8 cellular contexts compared by ENCODE assay signal in the genomic region with DNA sequence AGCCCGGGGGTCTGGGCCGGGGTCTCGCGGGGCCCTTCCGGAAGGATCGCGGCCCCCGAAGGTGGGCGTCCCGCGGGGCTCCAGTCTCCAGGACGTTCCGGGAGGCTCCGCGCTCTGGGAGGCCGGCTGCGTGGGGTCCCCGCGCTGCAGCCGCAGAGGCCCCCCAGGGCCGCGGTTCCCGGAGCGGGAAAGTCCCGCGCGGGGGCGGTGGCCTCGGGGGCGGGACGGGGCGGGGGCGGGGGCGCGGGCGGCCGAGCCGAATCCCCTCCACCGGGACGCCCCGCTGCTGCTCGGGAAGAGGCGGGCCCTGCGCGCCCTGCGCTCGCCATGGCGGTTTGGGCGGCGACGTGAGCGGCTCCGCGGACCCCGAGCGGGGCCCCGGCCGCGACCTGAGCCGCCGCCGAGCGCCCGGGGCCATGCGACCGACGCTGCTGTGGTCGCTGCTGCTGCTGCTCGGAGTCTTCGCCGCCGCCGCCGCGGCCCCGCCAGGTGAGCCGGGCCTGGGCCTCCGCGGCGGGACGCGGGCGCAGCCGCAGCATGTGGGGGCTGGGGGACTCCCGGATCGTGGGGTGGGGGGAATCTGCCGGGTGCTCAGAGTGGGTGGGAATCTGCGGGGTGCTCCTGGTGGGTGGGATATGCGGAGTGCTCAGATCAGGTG. TPM values are rescaled to one million over a fixed set of nuclear protein-coding genes. Genes with fewer than 3 reads are reported as not detected.
DNase-seq lines count a peak whose midpoint lies in the region; ATAC-seq and TF ChIP-seq lines count a peak whose summit lies in the region.

A gene with protein sequence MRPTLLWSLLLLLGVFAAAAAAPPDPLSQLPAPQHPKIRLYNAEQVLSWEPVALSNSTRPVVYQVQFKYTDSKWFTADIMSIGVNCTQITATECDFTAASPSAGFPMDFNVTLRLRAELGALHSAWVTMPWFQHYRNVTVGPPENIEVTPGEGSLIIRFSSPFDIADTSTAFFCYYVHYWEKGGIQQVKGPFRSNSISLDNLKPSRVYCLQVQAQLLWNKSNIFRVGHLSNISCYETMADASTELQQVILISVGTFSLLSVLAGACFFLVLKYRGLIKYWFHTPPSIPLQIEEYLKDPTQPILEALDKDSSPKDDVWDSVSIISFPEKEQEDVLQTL (plus strand): TSS at position 286 of the 658 bp plus-strand sequence. CDS start 131 bp downstream, at position 417.

- H3K4me3 ChIP-seq in fibroblast of villous mesenchyme (ENCODE audit: low read depth, low read length) = peak within 1 kb of the TSS; percentile 89
- peak within 1 kb of the TSS; percentile 94 for H3K4me3 ChIP-seq in neural cell (ENCODE audit: low read length)
- H3K4me3 ChIP-seq in aorta (ENCODE audit: low read length in 2 of 2) = peak within 1 kb of the TSS; percentile 92 to 99

- H3K27ac ChIP-seq in neural cell (ENCODE audit: low read length) = peak within 1 kb of the TSS; percentile 52
- peak within 1 kb of the TSS; percentile 90 to 91 for H3K27ac ChIP-seq in aorta (ENCODE audit: low read depth in 1 of 2, low read length in 2 of 2)

- TF ChIP-seq CTCF in fibroblast of villous mesenchyme (IDR thresholded peaks at IDR 0.05; ENCODE audit: insufficient read depth, low read depth, low read length) = no peak
- no peak for TF ChIP-seq CTCF in neural cell (IDR thresholded peaks at IDR 0.05; ENCODE audit: poor library complexity, severe bottlenecking)

- H3K9me3 Mint-ChIP-seq in activated T-helper 17 cell treated with anti-CD3 and anti-CD28 coated beads, Interleukin-2, amount 50 U/mL, for 72 hours = no peaks in the 10 kb centered on the region

- H3K9me2 ChIP-seq in neural cell (ENCODE audit: insufficient read depth, low read length) = no peaks in the 10 kb centered on the region

- H3K27ac Mint-ChIP-seq in activated T-helper 17 cell treated with anti-CD3 and anti-CD28 coated beads, Interleukin-2, amount 50 U/mL, for 72 hours = peak within 1 kb of the TSS; percentile 71

- TF ChIP-seq EP300 in neural cell (conservative IDR thresholded peaks at IDR 0.05; ENCODE audit: poor library complexity, severe bottlenecking) = no peak

- peak; percentile 68 for DNase-seq in AG08396 (ENCODE audit: low spot score)
- peak; percentile 24 for DNase-seq in NCI-H1105 (lab: John Stamatoyannopoulos, UW)
- no peak for DNase-seq in fibroblast of villous mesenchyme (ENCODE audit: low read depth)
- DNase-seq in aorta = peak; percentile 70 to 85
- DNase-seq in COLO829 (ENCODE audit: low spot score) = no peak

- peak within 1 kb of the TSS; percentile 86 for H3K4me3 Mint-ChIP-seq in activated T-helper 17 cell treated with anti-CD3 and anti-CD28 coated beads, Interleukin-2, amount 50 U/mL, for 72 hours

- peak within 1 kb of the TSS; percentile 91 for H3K4me2 ChIP-seq in neural cell (ENCODE audit: low read length)

- WGBS in aorta, 2 donors = 0 to 1% methylated on average over 57 to 89 of the region's 89 CpGs

- H3K27me3 ChIP-seq in neural cell (ENCODE audit: insufficient read depth, low read depth, low read length) (no peaks in the 10 kb centered on the region), aorta (ENCODE audit: control insufficient read depth in 1 of 2, insufficient read depth in 2 of 2, low read length in 1 of 2) (no peaks in the 10 kb centered on the region)

- H3K36me3 ChIP-seq in neural cell (ENCODE audit: insufficient read depth, low read length) (no peaks in the 10 kb centered on the region), aorta (ENCODE audit: control insufficient read depth in 1 of 2, insufficient read depth in 2 of 2, low read length in 1 of 2) (no peaks in the 10 kb centered on the region)

- no peaks in the 10 kb centered on the region for H3F3A ChIP-seq in neural cell (ENCODE audit: insufficient read depth, low read length, poor library complexity, severe bottlenecking)

- intact Hi-C loops in aorta (cut with DNase I) = no loop called here

- no peaks in the 10 kb centered on the region for H3K9me3 ChIP-seq in neural cell (ENCODE audit: low read length)
- no peaks in the 10 kb centered on the region for H3K9me3 ChIP-seq in aorta (ENCODE audit: control insufficient read depth, low read length)

- no peaks in the 10 kb centered on the region for H3K27me3 Mint-ChIP-seq in activated T-helper 17 cell treated with anti-CD3 and anti-CD28 coated beads, Interleukin-2, amount 50 U/mL, for 72 hours

- peaks cover 13% of the 10 kb centered on the region for H3K79me2 ChIP-seq in neural cell (replicated peaks; ENCODE audit: insufficient read depth, low read length)

- peaks cover 6% of the 10 kb centered on the region for H3K36me3 Mint-ChIP-seq in activated T-helper 17 cell treated with anti-CD3 and anti-CD28 coated beads, Interleukin-2, amount 50 U/mL, for 72 hours (ENCODE audit: low read depth)

- peak within 1 kb of the TSS; percentile 83 for H2AFZ ChIP-seq in neural cell (ENCODE audit: low read depth, low read length)

- no peaks in the 10 kb centered on the region for H4K20me1 ChIP-seq in neural cell (ENCODE audit: insufficient read depth)

- ATAC-seq in GM19035 (IDR thresholded peaks at IDR 0.05; ENCODE audit: unreplicated experiment) = peak; percentile 34
- peak; percentile 34 for ATAC-seq in activated T-helper 17 cell treated with anti-CD3 and anti-CD28 coated beads, Interleukin-2, amount 50 U/mL, for 72 hours (replicated peaks)
- peak; percentile 63 for ATAC-seq in aorta (ENCODE audit: low FRiP score)

- peaks cover 20% of the 10 kb centered on the region for H3K4me1 Mint-ChIP-seq in activated T-helper 17 cell treated with anti-CD3 and anti-CD28 coated beads, Interleukin-2, amount 50 U/mL, for 72 hours

- peaks cover 0 to 2% of the 10 kb centered on the region in 2 donors for H3K4me1 ChIP-seq in aorta (ENCODE audit: control insufficient read depth in 1 of 2, insufficient read depth in 2 of 2, low read length in 2 of 2)

- TF ChIP-seq RAD21 in neural cell (conservative IDR thresholded peaks at IDR 0.05) = no peak

- H3K9ac ChIP-seq in neural cell (ENCODE audit: low read length) = peak within 1 kb of the TSS; percentile 84

TF ChIP-seq in neural cell, 6 proteins besides CTCF, POLR2A, EP300 and RAD21:
- no peak for TF ChIP-seq MXI1 (conservative IDR thresholded peaks at IDR 0.05; ENCODE audit: poor library complexity, severe bottlenecking)
- no peak for TF ChIP-seq EZH2 (IDR thresholded peaks at IDR 0.05; ENCODE audit: borderline replicate concordance, insufficient read depth, low read length, poor library complexity, severe bottlenecking)
- no peak for TF ChIP-seq POLR2AphosphoS5 (IDR thresholded peaks at IDR 0.05)
- TF ChIP-seq, protein P1, sequence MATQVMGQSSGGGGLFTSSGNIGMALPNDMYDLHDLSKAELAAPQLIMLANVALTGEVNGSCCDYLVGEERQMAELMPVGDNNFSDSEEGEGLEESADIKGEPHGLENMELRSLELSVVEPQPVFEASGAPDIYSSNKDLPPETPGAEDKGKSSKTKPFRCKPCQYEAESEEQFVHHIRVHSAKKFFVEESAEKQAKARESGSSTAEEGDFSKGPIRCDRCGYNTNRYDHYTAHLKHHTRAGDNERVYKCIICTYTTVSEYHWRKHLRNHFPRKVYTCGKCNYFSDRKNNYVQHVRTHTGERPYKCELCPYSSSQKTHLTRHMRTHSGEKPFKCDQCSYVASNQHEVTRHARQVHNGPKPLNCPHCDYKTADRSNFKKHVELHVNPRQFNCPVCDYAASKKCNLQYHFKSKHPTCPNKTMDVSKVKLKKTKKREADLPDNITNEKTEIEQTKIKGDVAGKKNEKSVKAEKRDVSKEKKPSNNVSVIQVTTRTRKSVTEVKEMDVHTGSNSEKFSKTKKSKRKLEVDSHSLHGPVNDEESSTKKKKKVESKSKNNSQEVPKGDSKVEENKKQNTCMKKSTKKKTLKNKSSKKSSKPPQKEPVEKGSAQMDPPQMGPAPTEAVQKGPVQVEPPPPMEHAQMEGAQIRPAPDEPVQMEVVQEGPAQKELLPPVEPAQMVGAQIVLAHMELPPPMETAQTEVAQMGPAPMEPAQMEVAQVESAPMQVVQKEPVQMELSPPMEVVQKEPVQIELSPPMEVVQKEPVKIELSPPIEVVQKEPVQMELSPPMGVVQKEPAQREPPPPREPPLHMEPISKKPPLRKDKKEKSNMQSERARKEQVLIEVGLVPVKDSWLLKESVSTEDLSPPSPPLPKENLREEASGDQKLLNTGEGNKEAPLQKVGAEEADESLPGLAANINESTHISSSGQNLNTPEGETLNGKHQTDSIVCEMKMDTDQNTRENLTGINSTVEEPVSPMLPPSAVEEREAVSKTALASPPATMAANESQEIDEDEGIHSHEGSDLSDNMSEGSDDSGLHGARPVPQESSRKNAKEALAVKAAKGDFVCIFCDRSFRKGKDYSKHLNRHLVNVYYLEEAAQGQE (IDR thresholded peaks at IDR 0.05; ENCODE audit: borderline replicate concordance) = no peak
- no peak for TF ChIP-seq SMC3 (conservative IDR thresholded peaks at IDR 0.05; ENCODE audit: poor library complexity)
- no peak for TF ChIP-seq TAF1 (IDR thresholded peaks at IDR 0.05; ENCODE audit: low read depth)
TF ChIP-seq in neural cell: peak in this region for 0.

RNA-seq across cellular contexts. Expression of the gene that starts here (rescaled TPM):
- 1 to 10 TPM; 5.8 to 8.5 TPM for total RNA-seq in activated T-helper 17 cell treated with anti-CD3 and anti-CD28 coated beads, Interleukin-2, amount 50 U/mL, for 72 hours
- total RNA-seq in fibroblast of villous mesenchyme = 52.5 and 69.1 TPM in 2 replicates
- polyA plus RNA-seq in neural cell = 57.2 and 70.0 TPM in 2 replicates
- 42.7 and 48.0 TPM in 2 replicates for polyA minus RNA-seq in neural cell
- 10 to 100 TPM; 56.2 to 81.1 TPM for total RNA-seq in aorta
- polyA plus RNA-seq in aorta = 10 to 100 TPM; 54.1 to 69.1 TPM

Comparison
In these comparisons a context has a peak if more than half of its experiments do, and no peak if none do; other contexts are left out.
1. DNase-seq: peak in AG08396 (single experiment), NCI-H1105 (single experiment) and aorta (2 of 2); none in fibroblast of villous mesenchyme (single experiment) and COLO829 (single experiment).
2. Peak in every context shown above with its lines, with median percentiles within 50 percentile points of each other: ATAC-seq and H3K4me3 ChIP-seq.